In genomic region chr4:2468464-2469191, GRCh38 we compare ENCODE assay signal across 1 cellular context.
A peak's percentile ranks its signal among the peaks of the same experiment; 100 is the strongest.
TF ChIP-seq lines count a peak whose summit lies in the region.

Gene RNF4 (plus strand): TSS chr4:2469106. CDS start chr4:2490494, 21,388 bp downstream.

TF ChIP-seq in GM12878, 131 proteins besides CTCF, POLR2A, EP300 and RAD21 (continued from another document and continues in another):
- TF ChIP-seq ZBTB4 (CRISPR knock-in tag; IDR thresholded peaks at IDR 0.05) = no peak
- no peak for TF ChIP-seq ZNF384 (IDR thresholded peaks at IDR 0.05; ENCODE audit: borderline replicate concordance, low read depth, low read length)
- peak; percentile 93 for TF ChIP-seq ZBTB40 (IDR thresholded peaks at IDR 0.05; ENCODE audit: borderline replicate concordance)
- TF ChIP-seq CBX3 (IDR thresholded peaks at IDR 0.05; ENCODE audit: borderline replicate concordance, low read depth) = no peak
- TF ChIP-seq PRDM15 (CRISPR knock-in tag; IDR thresholded peaks at IDR 0.05) = no peak
- TF ChIP-seq CHD2 (IDR thresholded peaks at IDR 0.05; ENCODE audit: borderline replicate concordance, low read depth, low read length) = peak; percentile 79; the same call in 1 of the 2 replicates
- no peak for TF ChIP-seq ZNF592 (IDR thresholded peaks at IDR 0.05)
- 0 out of 2 replicates have a peak, but pooled peaks have one; percentile 29 for TF ChIP-seq TARDBP (IDR thresholded peaks at IDR 0.05; ENCODE audit: borderline replicate concordance)
- TF ChIP-seq FOXK2 (IDR thresholded peaks at IDR 0.05) = no peak
- peak; percentile 97 for TF ChIP-seq TAF1 (IDR thresholded peaks at IDR 0.05; ENCODE audit: borderline replicate concordance, low read depth, low read length)
- TF ChIP-seq KDM1A (IDR thresholded peaks at IDR 0.05; ENCODE audit: borderline replicate concordance) = no peak
- no peak for TF ChIP-seq HDAC2 (IDR thresholded peaks at IDR 0.05)
- TF ChIP-seq ZNF274 (IDR thresholded peaks at IDR 0.05; ENCODE audit: insufficient read depth, insufficient read length) = no peak
- peak; percentile 85 for TF ChIP-seq E4F1 (IDR thresholded peaks at IDR 0.05; ENCODE audit: borderline replicate concordance, partially characterized antibody)
- peak; percentile 78 for TF ChIP-seq SPI1 (IDR thresholded peaks at IDR 0.05; ENCODE audit: borderline replicate concordance, insufficient read depth, low read depth, low read length)
- peak in 1 of 2 experiments; percentile 37; a peak in 2 of 4 replicates for TF ChIP-seq IKZF2 (IDR thresholded peaks at IDR 0.05)
- peak; percentile 69 for TF ChIP-seq NR2C1 (IDR thresholded peaks at IDR 0.05)
- TF ChIP-seq, protein P1, sequence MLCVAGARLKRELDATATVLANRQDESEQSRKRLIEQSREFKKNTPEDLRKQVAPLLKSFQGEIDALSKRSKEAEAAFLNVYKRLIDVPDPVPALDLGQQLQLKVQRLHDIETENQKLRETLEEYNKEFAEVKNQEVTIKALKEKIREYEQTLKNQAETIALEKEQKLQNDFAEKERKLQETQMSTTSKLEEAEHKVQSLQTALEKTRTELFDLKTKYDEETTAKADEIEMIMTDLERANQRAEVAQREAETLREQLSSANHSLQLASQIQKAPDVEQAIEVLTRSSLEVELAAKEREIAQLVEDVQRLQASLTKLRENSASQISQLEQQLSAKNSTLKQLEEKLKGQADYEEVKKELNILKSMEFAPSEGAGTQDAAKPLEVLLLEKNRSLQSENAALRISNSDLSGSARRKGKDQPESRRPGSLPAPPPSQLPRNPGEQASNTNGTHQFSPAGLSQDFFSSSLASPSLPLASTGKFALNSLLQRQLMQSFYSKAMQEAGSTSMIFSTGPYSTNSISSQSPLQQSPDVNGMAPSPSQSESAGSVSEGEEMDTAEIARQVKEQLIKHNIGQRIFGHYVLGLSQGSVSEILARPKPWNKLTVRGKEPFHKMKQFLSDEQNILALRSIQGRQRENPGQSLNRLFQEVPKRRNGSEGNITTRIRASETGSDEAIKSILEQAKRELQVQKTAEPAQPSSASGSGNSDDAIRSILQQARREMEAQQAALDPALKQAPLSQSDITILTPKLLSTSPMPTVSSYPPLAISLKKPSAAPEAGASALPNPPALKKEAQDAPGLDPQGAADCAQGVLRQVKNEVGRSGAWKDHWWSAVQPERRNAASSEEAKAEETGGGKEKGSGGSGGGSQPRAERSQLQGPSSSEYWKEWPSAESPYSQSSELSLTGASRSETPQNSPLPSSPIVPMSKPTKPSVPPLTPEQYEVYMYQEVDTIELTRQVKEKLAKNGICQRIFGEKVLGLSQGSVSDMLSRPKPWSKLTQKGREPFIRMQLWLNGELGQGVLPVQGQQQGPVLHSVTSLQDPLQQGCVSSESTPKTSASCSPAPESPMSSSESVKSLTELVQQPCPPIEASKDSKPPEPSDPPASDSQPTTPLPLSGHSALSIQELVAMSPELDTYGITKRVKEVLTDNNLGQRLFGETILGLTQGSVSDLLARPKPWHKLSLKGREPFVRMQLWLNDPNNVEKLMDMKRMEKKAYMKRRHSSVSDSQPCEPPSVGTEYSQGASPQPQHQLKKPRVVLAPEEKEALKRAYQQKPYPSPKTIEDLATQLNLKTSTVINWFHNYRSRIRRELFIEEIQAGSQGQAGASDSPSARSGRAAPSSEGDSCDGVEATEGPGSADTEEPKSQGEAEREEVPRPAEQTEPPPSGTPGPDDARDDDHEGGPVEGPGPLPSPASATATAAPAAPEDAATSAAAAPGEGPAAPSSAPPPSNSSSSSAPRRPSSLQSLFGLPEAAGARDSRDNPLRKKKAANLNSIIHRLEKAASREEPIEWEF (IDR thresholded peaks at IDR 0.05; ENCODE audit: insufficient replicate concordance, low read depth, low read length) = no peak
- TF ChIP-seq PAX8 (IDR thresholded peaks at IDR 0.05) = no peak
- no peak for TF ChIP-seq CEBPB (IDR thresholded peaks at IDR 0.05; ENCODE audit: borderline replicate concordance in 1 of 2, low read depth in 2 of 2, low read length in 2 of 2)
- TF ChIP-seq HDGF (IDR thresholded peaks at IDR 0.05) = no peak
- TF ChIP-seq, protein P2, sequence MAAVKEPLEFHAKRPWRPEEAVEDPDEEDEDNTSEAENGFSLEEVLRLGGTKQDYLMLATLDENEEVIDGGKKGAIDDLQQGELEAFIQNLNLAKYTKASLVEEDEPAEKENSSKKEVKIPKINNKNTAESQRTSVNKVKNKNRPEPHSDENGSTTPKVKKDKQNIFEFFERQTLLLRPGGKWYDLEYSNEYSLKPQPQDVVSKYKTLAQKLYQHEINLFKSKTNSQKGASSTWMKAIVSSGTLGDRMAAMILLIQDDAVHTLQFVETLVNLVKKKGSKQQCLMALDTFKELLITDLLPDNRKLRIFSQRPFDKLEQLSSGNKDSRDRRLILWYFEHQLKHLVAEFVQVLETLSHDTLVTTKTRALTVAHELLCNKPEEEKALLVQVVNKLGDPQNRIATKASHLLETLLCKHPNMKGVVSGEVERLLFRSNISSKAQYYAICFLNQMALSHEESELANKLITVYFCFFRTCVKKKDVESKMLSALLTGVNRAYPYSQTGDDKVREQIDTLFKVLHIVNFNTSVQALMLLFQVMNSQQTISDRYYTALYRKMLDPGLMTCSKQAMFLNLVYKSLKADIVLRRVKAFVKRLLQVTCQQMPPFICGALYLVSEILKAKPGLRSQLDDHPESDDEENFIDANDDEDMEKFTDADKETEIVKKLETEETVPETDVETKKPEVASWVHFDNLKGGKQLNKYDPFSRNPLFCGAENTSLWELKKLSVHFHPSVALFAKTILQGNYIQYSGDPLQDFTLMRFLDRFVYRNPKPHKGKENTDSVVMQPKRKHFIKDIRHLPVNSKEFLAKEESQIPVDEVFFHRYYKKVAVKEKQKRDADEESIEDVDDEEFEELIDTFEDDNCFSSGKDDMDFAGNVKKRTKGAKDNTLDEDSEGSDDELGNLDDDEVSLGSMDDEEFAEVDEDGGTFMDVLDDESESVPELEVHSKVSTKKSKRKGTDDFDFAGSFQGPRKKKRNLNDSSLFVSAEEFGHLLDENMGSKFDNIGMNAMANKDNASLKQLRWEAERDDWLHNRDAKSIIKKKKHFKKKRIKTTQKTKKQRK (IDR thresholded peaks at IDR 0.05; ENCODE audit: low read depth, low read length) = no peak
- TF ChIP-seq EED (IDR thresholded peaks at IDR 0.05; ENCODE audit: low read depth) = 0 out of 2 replicates have a peak, but pooled peaks have one; percentile 16
- no peak for TF ChIP-seq EZH2 (IDR thresholded peaks at IDR 0.05; ENCODE audit: borderline replicate concordance, control insufficient read depth, low read depth, low read length)
